In the genomic region with DNA sequence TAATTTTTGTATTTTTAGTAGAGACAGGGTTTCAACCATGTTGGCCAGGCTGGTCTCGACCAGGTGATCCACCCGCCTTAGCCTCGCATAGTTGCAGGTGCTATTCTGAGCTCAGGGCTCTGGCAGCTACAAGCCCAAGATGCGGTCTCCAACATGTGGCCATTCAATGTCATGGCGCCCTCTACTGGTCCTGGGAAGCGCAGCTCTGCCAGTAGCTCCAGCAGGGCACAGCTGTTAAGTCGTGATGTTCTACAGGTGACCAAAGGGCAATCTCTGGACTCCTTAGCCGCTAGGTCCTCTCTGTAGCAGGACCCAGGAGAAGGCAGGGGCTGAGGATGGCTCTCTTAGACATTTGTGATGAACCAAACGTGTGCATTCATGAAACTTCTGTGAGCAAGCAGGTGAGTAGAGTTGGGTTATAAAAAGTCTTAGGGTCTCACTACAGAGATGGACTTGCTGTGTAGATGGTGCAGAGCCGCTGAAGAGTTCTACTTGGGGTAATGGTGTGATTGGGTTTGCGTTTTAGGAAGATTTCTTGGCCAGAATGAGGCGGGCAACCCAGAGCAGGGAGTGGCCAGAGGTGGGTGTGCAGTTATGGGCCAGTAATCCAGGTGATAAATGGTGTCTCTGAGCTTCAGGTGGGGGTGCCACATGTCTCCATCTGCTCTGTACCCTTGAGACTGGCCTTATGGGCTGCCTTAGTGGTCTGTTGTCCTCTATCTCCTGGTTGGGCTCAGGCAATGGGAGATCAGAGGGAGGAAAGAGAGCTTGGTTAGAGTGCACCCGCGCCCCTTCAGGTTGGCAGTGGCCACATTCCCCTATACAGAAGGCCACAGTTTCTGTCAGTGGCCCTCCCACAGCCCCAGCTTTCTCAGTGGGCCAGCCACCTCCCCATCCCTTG, we compare ENCODE assay signal across 8 cellular contexts. TPM values are rescaled to one million over a fixed set of nuclear protein-coding genes. Genes with fewer than 3 reads are reported as not detected.
A peak's percentile ranks its signal among the peaks of the same experiment; 100 is the strongest.
DNase-seq lines count a peak whose midpoint lies in the region; ATAC-seq and TF ChIP-seq lines count a peak whose summit lies in the region.

No MANE protein-coding gene starts in this region.

- ATAC-seq in GM18502 (IDR thresholded peaks at IDR 0.05; ENCODE audit: poor library complexity, unreplicated experiment) = peak; percentile 79
- ATAC-seq in HG02938 (IDR thresholded peaks at IDR 0.05; ENCODE audit: unreplicated experiment) = peak; percentile 86

- TF ChIP-seq CTCF in lower leg skin (IDR thresholded peaks at IDR 0.05) = no peak

- no peak overlapping the region for H3K4me3 ChIP-seq in lower leg skin (ENCODE audit: low read depth, poor library complexity, severe bottlenecking)

- WGBS in lower leg skin, 2 donors = 25 to 32% methylated on average over 14 of the region's 14 CpGs

- intact Hi-C loops in lower leg skin (cut with DNase I; ENCODE audit: low total_unique reads) = loop anchor here (5.0 kb wide), 1 partner anchor 190 kb away; no protein-coding TSS in a partner anchor

- peak; percentile 77 for DNase-seq in AG08396 (ENCODE audit: low spot score)
- DNase-seq in NCI-H2171 (lab: John Stamatoyannopoulos, UW) = peak; percentile 57
- peak; percentile 26 for DNase-seq in activated CD4-positive, CD25-positive, alpha-beta regulatory T cell treated with anti-CD3 and anti-CD28 coated beads, Interleukin-2, amount 50 U/mL, for 16 hours (ENCODE audit: low read depth, low spot score)
- peak; percentile 17 for DNase-seq in cerebellum (ENCODE audit: low spot score)
- DNase-seq in lower leg skin (ENCODE audit: low spot score in 2 of 2) = peak; percentile 57 to 92
- peak; percentile 16 for DNase-seq in stimulated activated CD8-positive, alpha-beta memory T cell treated with anti-CD3 and anti-CD28 coated beads, Interleukin-12 subunit alpha, Interleukin-12 subunit beta, amount 100 ng/mL, for 24 hours (ENCODE audit: extremely low read depth)

- no peak for TF ChIP-seq POLR2A in lower leg skin (IDR thresholded peaks at IDR 0.05)

RNA-seq across cellular contexts. Expression of a gene that starts 31.0 kb away (rescaled TPM):
- total RNA-seq in cerebellum (not detected), lower leg skin (100 to 1,000 TPM; 132 to 315 (median 147) TPM)

RNA-seq across cellular contexts. Expression of a gene that starts 35.8 kb away (rescaled TPM):
- total RNA-seq in cerebellum (not detected), lower leg skin (10 to 100 TPM; 19.1 to 65.1 (median 24.5) TPM)

Comparison
In these comparisons a context has a peak if more than half of its experiments do, and no peak if none do; other contexts are left out.
1. DNase-seq: peak in every context shown above with its lines; median percentile 77 in AG08396; 74 in lower leg skin; 57 in NCI-H2171; 26 in activated CD4-positive, CD25-positive, alpha-beta regulatory T cell treated with anti-CD3 and anti-CD28 coated beads, Interleukin-2, amount 50 U/mL, for 16 hours; 17 in cerebellum; 16 in stimulated activated CD8-positive, alpha-beta memory T cell treated with anti-CD3 and anti-CD28 coated beads, Interleukin-12 subunit alpha, Interleukin-12 subunit beta, amount 100 ng/mL, for 24 hours.
2. RNA of a gene that starts 31.0 kb away (total RNA-seq): 132 to 315 TPM in lower leg skin; not detected in cerebellum (single experiment); every median in the first group is over 100 times any median in the second.
3. RNA of a gene that starts 35.8 kb away (total RNA-seq): 19.1 to 65.1 TPM in lower leg skin; not detected in cerebellum (single experiment); every median in the first group is over 10 times any median in the second.